ENCODE assay signal across 1 cellular context in the genomic region with DNA sequence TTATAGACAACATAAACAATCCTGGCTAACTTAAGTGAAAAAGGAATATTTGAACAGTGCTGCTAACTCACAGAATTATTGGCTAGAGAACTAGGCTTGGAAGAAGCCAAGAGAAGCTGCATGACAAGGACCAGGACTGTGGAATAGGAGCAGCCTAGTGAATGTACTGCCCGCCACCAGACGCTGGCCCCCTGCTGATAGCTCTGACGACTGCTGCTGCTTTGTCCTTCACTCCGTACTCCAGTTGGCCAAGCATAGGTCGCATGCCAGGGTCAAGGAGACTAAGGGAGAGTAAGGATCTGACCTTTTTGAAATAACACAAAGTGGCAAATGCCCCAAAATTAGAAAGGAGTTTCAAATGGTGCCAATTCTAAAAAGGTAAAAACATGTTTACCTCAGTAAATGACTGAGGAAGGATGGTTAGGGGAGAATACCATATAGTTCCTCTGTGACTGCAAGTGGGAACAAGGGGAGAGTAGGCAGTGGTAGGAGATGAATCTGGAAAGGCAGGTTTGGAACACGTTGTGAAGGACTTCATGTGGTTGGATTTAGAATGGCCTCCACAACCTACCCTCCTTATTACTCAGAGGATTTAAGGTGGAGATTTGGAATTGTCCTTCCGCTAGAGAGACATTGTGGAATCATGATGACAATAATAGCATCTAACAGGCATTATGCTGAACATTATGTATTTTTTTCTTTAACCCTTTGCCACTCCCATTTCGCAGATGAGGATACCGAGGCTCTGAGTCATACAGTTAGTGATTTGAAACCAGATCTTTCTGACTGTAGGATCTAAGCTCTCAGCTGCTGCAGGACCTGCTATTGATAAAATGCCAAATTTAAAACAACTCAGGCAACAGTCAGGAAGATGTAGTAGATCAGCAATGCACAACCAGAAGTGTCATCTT.
TF ChIP-seq lines count a peak whose summit lies in the region.

No MANE protein-coding gene starts in this region.

TF ChIP-seq in WTC11, 78 proteins besides CTCF, POLR2A, EP300 and RAD21 (continued from another document):
- TF ChIP-seq, protein P1, sequence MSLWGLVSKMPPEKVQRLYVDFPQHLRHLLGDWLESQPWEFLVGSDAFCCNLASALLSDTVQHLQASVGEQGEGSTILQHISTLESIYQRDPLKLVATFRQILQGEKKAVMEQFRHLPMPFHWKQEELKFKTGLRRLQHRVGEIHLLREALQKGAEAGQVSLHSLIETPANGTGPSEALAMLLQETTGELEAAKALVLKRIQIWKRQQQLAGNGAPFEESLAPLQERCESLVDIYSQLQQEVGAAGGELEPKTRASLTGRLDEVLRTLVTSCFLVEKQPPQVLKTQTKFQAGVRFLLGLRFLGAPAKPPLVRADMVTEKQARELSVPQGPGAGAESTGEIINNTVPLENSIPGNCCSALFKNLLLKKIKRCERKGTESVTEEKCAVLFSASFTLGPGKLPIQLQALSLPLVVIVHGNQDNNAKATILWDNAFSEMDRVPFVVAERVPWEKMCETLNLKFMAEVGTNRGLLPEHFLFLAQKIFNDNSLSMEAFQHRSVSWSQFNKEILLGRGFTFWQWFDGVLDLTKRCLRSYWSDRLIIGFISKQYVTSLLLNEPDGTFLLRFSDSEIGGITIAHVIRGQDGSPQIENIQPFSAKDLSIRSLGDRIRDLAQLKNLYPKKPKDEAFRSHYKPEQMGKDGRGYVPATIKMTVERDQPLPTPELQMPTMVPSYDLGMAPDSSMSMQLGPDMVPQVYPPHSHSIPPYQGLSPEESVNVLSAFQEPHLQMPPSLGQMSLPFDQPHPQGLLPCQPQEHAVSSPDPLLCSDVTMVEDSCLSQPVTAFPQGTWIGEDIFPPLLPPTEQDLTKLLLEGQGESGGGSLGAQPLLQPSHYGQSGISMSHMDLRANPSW (CRISPR knock-in tag; conservative IDR thresholded peaks at IDR 0.05; ENCODE audit: low read depth) = no peak
- TF ChIP-seq, protein P2, sequence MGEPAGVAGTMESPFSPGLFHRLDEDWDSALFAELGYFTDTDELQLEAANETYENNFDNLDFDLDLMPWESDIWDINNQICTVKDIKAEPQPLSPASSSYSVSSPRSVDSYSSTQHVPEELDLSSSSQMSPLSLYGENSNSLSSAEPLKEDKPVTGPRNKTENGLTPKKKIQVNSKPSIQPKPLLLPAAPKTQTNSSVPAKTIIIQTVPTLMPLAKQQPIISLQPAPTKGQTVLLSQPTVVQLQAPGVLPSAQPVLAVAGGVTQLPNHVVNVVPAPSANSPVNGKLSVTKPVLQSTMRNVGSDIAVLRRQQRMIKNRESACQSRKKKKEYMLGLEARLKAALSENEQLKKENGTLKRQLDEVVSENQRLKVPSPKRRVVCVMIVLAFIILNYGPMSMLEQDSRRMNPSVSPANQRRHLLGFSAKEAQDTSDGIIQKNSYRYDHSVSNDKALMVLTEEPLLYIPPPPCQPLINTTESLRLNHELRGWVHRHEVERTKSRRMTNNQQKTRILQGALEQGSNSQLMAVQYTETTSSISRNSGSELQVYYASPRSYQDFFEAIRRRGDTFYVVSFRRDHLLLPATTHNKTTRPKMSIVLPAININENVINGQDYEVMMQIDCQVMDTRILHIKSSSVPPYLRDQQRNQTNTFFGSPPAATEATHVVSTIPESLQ (CRISPR knock-in tag; IDR thresholded peaks at IDR 0.05) = no peak
- no peak for TF ChIP-seq RORB (CRISPR knock-in tag; IDR thresholded peaks at IDR 0.05)
- TF ChIP-seq, protein P3, sequence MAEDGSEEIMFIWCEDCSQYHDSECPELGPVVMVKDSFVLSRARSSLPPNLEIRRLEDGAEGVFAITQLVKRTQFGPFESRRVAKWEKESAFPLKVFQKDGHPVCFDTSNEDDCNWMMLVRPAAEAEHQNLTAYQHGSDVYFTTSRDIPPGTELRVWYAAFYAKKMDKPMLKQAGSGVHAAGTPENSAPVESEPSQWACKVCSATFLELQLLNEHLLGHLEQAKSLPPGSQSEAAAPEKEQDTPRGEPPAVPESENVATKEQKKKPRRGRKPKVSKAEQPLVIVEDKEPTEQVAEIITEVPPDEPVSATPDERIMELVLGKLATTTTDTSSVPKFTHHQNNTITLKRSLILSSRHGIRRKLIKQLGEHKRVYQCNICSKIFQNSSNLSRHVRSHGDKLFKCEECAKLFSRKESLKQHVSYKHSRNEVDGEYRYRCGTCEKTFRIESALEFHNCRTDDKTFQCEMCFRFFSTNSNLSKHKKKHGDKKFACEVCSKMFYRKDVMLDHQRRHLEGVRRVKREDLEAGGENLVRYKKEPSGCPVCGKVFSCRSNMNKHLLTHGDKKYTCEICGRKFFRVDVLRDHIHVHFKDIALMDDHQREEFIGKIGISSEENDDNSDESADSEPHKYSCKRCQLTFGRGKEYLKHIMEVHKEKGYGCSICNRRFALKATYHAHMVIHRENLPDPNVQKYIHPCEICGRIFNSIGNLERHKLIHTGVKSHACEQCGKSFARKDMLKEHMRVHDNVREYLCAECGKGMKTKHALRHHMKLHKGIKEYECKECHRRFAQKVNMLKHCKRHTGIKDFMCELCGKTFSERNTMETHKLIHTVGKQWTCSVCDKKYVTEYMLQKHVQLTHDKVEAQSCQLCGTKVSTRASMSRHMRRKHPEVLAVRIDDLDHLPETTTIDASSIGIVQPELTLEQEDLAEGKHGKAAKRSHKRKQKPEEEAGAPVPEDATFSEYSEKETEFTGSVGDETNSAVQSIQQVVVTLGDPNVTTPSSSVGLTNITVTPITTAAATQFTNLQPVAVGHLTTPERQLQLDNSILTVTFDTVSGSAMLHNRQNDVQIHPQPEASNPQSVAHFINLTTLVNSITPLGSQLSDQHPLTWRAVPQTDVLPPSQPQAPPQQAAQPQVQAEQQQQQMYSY (CRISPR knock-in tag; IDR thresholded peaks at IDR 0.05) = peak; percentile 30; the same call in 1 of the 2 replicates
TF ChIP-seq in WTC11: peak in this region for 1.
